30 cellular contexts compared by ENCODE assay signal in genomic region chr7:78014401-78014800, GRCh38.
"Had no signal": no experiment of that assay in that cellular context is flagged by ENCODE, and none has a peak within 500 bp of the region (broad histone marks: within the 10 kb centered on the region; RNA-seq: fewer than 3 reads in every experiment).

No MANE protein-coding gene starts in this region.

- H3K36me3 ChIP-seq: brain microvascular endothelial cell, WERI-Rb-1 had no signal

- H3K27me3 ChIP-seq: brain microvascular endothelial cell had no signal

- ATAC-seq: activated CD8-positive, alpha-beta memory T cell treated with anti-CD3 and anti-CD28 coated beads, Interleukin-2, amount 10 ng/mL, durations not matched to agents 7 days and 5 days; activated naive CD8-positive, alpha-beta T cell treated with anti-CD3 and anti-CD28 coated beads, Interleukin-2, amount 50 U/mL, for 24 hours had no signal

- H3K27ac ChIP-seq: brain microvascular endothelial cell, KMS-11, WERI-Rb-1 had no signal

- DNase-seq: activated CD4-positive, alpha-beta memory T cell treated with anti-CD3 and anti-CD28 coated beads, Interleukin-2, amount 10 ng/mL, durations not matched to agents 7 days and 5 days; activated CD4-positive, alpha-beta T cell treated with anti-CD3 and anti-CD28 coated beads for 1 hour; activated CD4-positive, alpha-beta T cell treated with anti-CD3 and anti-CD28 coated beads for 48 hours; activated CD4-positive, CD25-positive, alpha-beta regulatory T cell; activated CD8-positive, alpha-beta memory T cell treated with anti-CD3 and anti-CD28 coated beads for 24 hours; activated CD8-positive, alpha-beta memory T cell treated with anti-CD3 and anti-CD28 coated beads, Interleukin-2, amount 10 ng/mL, durations not matched to agents 7 days and 5 days; activated CD8-positive, alpha-beta memory T cell treated with anti-CD3 and anti-CD28 coated beads, Interleukin-2, amount 50 U/mL, for 48 hours; activated effector memory CD4-positive, alpha-beta T cell treated with Interleukin-2 at 50 U/mL for 16 hours; activated naive CD4-positive, alpha-beta T cell treated with anti-CD3 and anti-CD28 coated beads, Interleukin-2, amount 10 ng/mL, durations not matched to agents 7 days and 5 days; activated naive CD8-positive, alpha-beta T cell treated with anti-CD3 and anti-CD28 coated beads, Interleukin-2, amount 50 U/mL, for 24 hours; activated T-cell treated with anti-CD3 and anti-CD28 coated beads, Interleukin-2, amount 50 U/mL, for 48 hours; anterior cingulate cortex; brain microvascular endothelial cell; central memory CD4-positive, alpha-beta T cell; MM.1S; MV-4-11; NCI-H1092; NCI-H1436 treated with DMSO at 0.1 percent for 48 hours; NCI-H187 treated with DMSO at 0.1 percent for 48 hours; NCI-H2081; NCI-H2171; NCI-H510A; OCI-M1; Right ventricle myocardium superior; SW 1271; T-helper 1 cell; T-helper 2 cell; T-helper 9 cell; WERI-Rb-1 had no signal

- H3K9ac ChIP-seq: KMS-11 had no signal

- H3K4me2 ChIP-seq: KMS-11 had no signal
